In the genomic region with DNA sequence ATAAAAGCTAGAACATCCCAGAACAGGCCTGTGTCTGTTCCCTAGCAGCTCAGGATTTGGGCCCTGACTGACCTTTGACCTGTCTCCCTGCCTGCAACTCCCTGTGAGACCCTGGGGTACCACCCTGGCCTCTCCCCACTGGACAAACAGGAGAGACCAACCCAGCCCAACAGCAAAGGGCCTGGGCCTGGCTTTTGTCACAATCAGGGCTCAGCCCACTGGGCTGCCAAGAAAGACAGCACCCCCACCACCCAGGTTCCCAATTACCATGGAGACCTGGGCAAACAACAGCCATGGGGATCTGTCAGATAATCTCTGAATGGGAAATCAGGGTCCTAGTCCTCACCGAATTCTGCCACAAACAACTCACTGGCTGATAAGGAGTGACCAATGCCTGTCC, we compare ENCODE assay signal across 11 cellular contexts.
"Had no signal": no experiment of that assay in that cellular context is flagged by ENCODE, and none has a peak within 500 bp of the region (broad histone marks: within the 10 kb centered on the region; RNA-seq: fewer than 3 reads in every experiment).

No MANE protein-coding gene starts in this region.

- H3K27ac ChIP-seq: ascending aorta, psoas muscle had no signal

- H3K4me1 ChIP-seq: ascending aorta, psoas muscle had no signal

- ATAC-seq: activated CD8-positive, alpha-beta T cell treated with anti-CD3 and anti-CD28 coated beads for 36 hours; activated T-cell treated with anti-CD3 and anti-CD28 coated beads, Interleukin-2, amount 50 U/mL, for 72 hours; natural killer cell treated with Interleukin-12 subunit alpha and Interleukin-12 subunit beta and Interleukin-15 and Interleukin-18, amount 100 ng/mL, for 72 hours; psoas muscle had no signal

- H3K4me3 ChIP-seq: ascending aorta, psoas muscle had no signal

- H3K9me3 ChIP-seq: ascending aorta, psoas muscle had no signal

- H3K27me3 ChIP-seq: ascending aorta had no signal

- H3K36me3 ChIP-seq: ascending aorta had no signal

- DNase-seq: activated CD8-positive, alpha-beta memory T cell treated with anti-CD3 and anti-CD28 coated beads, Interleukin-2, amount 50 U/mL, for 4 hours; activated CD8-positive, alpha-beta T cell treated with anti-CD3 and anti-CD28 coated beads for 36 hours; activated gamma-delta T cell treated with Interleukin-2 at 50 U/mL for 16 hours; activated T-cell treated with anti-CD3 and anti-CD28 coated beads, Interleukin-2, amount 50 U/mL, for 72 hours; hypothalamus; mammary epithelial cell; stimulated activated CD4-positive, alpha-beta T cell treated with anti-CD3 and anti-CD28 coated beads, Interleukin-4, amount 100 ng/mL, for 24 hours; T-helper 9 cell had no signal
